ENCODE assay signal across 21 cellular contexts in the genomic region with DNA sequence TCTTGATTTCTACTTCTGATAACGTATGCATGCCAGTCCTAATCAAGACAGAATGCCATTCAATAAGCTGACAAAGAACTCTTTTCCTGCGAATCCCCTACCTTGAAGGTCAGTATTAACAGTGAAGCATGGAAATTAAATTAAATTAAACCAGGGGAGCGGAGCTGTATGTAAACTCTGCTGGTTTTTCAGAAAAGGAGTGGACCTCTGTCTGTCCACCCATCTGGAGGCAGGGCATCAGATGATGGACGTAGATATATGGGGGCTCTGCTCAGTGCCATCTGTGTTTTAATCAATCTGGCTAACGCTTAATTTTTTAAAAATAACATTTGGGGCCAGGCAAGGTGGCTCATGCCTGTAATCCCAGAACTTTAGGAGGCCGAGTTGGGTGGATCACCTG.
"Had no signal": no experiment of that assay in that cellular context is flagged by ENCODE, and none has a peak within 500 bp of the region (broad histone marks: within the 10 kb centered on the region; RNA-seq: fewer than 3 reads in every experiment).

No MANE protein-coding gene starts in this region.

- DNase-seq: activated CD4-positive, alpha-beta memory T cell treated with anti-CD3 and anti-CD28 coated beads, Interleukin-2, amount 10 ng/mL, durations not matched to agents 7 days and 5 days; activated CD4-positive, CD25-positive, alpha-beta regulatory T cell treated with anti-CD3 and anti-CD28 coated beads, Interleukin-2, amount 50 U/mL, for 72 hours; activated naive CD8-positive, alpha-beta T cell treated with anti-CD3 and anti-CD28 coated beads, Interleukin-2, amount 50 U/mL, for 24 hours; activated T-cell treated with anti-CD3 and anti-CD28 coated beads, Interleukin-2, amount 50 U/mL, for 4 hours; central memory CD4-positive, alpha-beta T cell; effector CD4-positive, alpha-beta T cell; foreskin melanocyte; left ventricle myocardium inferior; pancreas; psoas muscle; stimulated activated naive B cell treated with anti-CD40 and anti-IgM and Interleukin-4, amounts not matched to agents 10 μg/mL and 1 μg/mL and 100 μg/mL, for 72 hours; SW 1271; T-helper 9 cell; tibial artery had no signal

- ATAC-seq: activated naive CD8-positive, alpha-beta T cell treated with anti-CD3 and anti-CD28 coated beads, Interleukin-2, amount 50 U/mL, for 24 hours; activated T-cell treated with anti-CD3 and anti-CD28 coated beads, Interleukin-2, amount 50 U/mL, for 4 hours; activated T-helper 17 cell treated with anti-CD3 and anti-CD28 coated beads, Interleukin-2, amount 50 U/mL, for 72 hours; natural killer cell treated with Interleukin-12 subunit alpha and Interleukin-12 subunit beta and Interleukin-15 and Interleukin-18, amount 100 ng/mL, for 72 hours; pancreas; psoas muscle; stimulated activated naive B cell treated with anti-CD40 and anti-IgM and Interleukin-4, amounts not matched to agents 10 μg/mL and 1 μg/mL and 100 μg/mL, for 72 hours had no signal

- H3K27me3 Mint-ChIP-seq: activated naive CD8-positive, alpha-beta T cell treated with anti-CD3 and anti-CD28 coated beads, Interleukin-2, amount 50 U/mL, for 24 hours had no signal

- H3K9me3 ChIP-seq: esophagus muscularis mucosa, left ventricle myocardium inferior, pancreas, psoas muscle, suprapubic skin, tibial artery had no signal

- H3K27ac Mint-ChIP-seq: activated CD4-positive, alpha-beta memory T cell treated with anti-CD3 and anti-CD28 coated beads, Interleukin-2, amount 10 ng/mL, durations not matched to agents 7 days and 5 days; activated CD4-positive, alpha-beta T cell treated with anti-CD3 and anti-CD28 coated beads, Interleukin-2, amount 10 ng/mL, durations not matched to agents 24 days and 14 days; activated naive CD8-positive, alpha-beta T cell treated with anti-CD3 and anti-CD28 coated beads, Interleukin-2, amount 50 U/mL, for 24 hours; activated T-helper 17 cell treated with anti-CD3 and anti-CD28 coated beads, Interleukin-2, amount 50 U/mL, for 72 hours; natural killer cell treated with Interleukin-12 subunit alpha and Interleukin-12 subunit beta and Interleukin-15 and Interleukin-18, amount 100 ng/mL, for 72 hours; stimulated activated naive B cell treated with anti-CD40 and anti-IgM and Interleukin-4, amounts not matched to agents 10 μg/mL and 1 μg/mL and 100 μg/mL, for 72 hours; T-helper 1 cell treated with Interleukin-12 subunit alpha and Interleukin-12 subunit beta and Interleukin-4 antibody, amounts not matched to agents 30 μg/mL and 1 μg/mL, for 36 hours had no signal

- H3K4me3 ChIP-seq: esophagus muscularis mucosa, left ventricle myocardium inferior, pancreas, psoas muscle, suprapubic skin, tibial artery had no signal

- H3K27me3 ChIP-seq: esophagus muscularis mucosa, pancreas, suprapubic skin, tibial artery had no signal

- H3K4me3 Mint-ChIP-seq: activated CD4-positive, alpha-beta memory T cell treated with anti-CD3 and anti-CD28 coated beads, Interleukin-2, amount 10 ng/mL, durations not matched to agents 7 days and 5 days; activated naive CD4-positive, alpha-beta T cell treated with anti-CD3 and anti-CD28 coated beads, Interleukin-2, amount 50 U/mL, for 24 hours; activated naive CD8-positive, alpha-beta T cell treated with anti-CD3 and anti-CD28 coated beads, Interleukin-2, amount 50 U/mL, for 24 hours; activated T-cell treated with anti-CD3 and anti-CD28 coated beads, Interleukin-2, amount 50 U/mL, for 4 hours; activated T-helper 17 cell treated with anti-CD3 and anti-CD28 coated beads, Interleukin-2, amount 50 U/mL, for 72 hours; natural killer cell treated with Interleukin-12 subunit alpha and Interleukin-12 subunit beta and Interleukin-15 and Interleukin-18, amount 100 ng/mL, for 72 hours; stimulated activated naive B cell treated with anti-CD40 and anti-IgM and Interleukin-4, amounts not matched to agents 10 μg/mL and 1 μg/mL and 100 μg/mL, for 72 hours; T-helper 1 cell treated with Interleukin-12 subunit alpha and Interleukin-12 subunit beta and Interleukin-4 antibody, amounts not matched to agents 30 μg/mL and 1 μg/mL, for 36 hours had no signal

- H3K4me1 ChIP-seq: pancreas, psoas muscle had no signal

- H3K36me3 ChIP-seq: esophagus muscularis mucosa, left ventricle myocardium inferior, pancreas, suprapubic skin, tibial artery had no signal

- H3K9me3 Mint-ChIP-seq: activated CD4-positive, alpha-beta memory T cell treated with anti-CD3 and anti-CD28 coated beads, Interleukin-2, amount 10 ng/mL, durations not matched to agents 7 days and 5 days; activated CD4-positive, alpha-beta T cell treated with anti-CD3 and anti-CD28 coated beads, Interleukin-2, amount 10 ng/mL, durations not matched to agents 24 days and 14 days; activated naive CD4-positive, alpha-beta T cell treated with anti-CD3 and anti-CD28 coated beads, Interleukin-2, amount 50 U/mL, for 24 hours; activated naive CD8-positive, alpha-beta T cell treated with anti-CD3 and anti-CD28 coated beads, Interleukin-2, amount 50 U/mL, for 24 hours; activated T-cell treated with anti-CD3 and anti-CD28 coated beads, Interleukin-2, amount 50 U/mL, for 4 hours; activated T-helper 17 cell treated with anti-CD3 and anti-CD28 coated beads, Interleukin-2, amount 50 U/mL, for 72 hours; natural killer cell treated with Interleukin-12 subunit alpha and Interleukin-12 subunit beta and Interleukin-15 and Interleukin-18, amount 100 ng/mL, for 72 hours; stimulated activated naive B cell treated with anti-CD40 and anti-IgM and Interleukin-4, amounts not matched to agents 10 μg/mL and 1 μg/mL and 100 μg/mL, for 72 hours; T-helper 1 cell treated with Interleukin-12 subunit alpha and Interleukin-12 subunit beta and Interleukin-4 antibody, amounts not matched to agents 30 μg/mL and 1 μg/mL, for 36 hours had no signal

- H3K36me3 Mint-ChIP-seq: activated naive CD4-positive, alpha-beta T cell treated with anti-CD3 and anti-CD28 coated beads, Interleukin-2, amount 50 U/mL, for 24 hours; natural killer cell treated with Interleukin-12 subunit alpha and Interleukin-12 subunit beta and Interleukin-15 and Interleukin-18, amount 100 ng/mL, for 72 hours; stimulated activated naive B cell treated with anti-CD40 and anti-IgM and Interleukin-4, amounts not matched to agents 10 μg/mL and 1 μg/mL and 100 μg/mL, for 72 hours had no signal

- H3K27ac ChIP-seq: left ventricle myocardium inferior, pancreas, psoas muscle, tibial artery had no signal
